Comparison of ENCODE assay signal across 2 cellular contexts in genomic region chr10:112327678-112328077, GRCh38.
TF ChIP-seq lines count a peak whose summit lies in the region.

No MANE protein-coding gene starts in this region.

TF ChIP-seq in HepG2, 621 proteins besides CTCF, POLR2A, EP300 and RAD21:
- TF ChIP-seq NFKB2 (CRISPR knock-in tag; IDR thresholded peaks at IDR 0.05; ENCODE audit: borderline replicate concordance) (no peak), ESRRA (CRISPR knock-in tag; IDR thresholded peaks at IDR 0.05; ENCODE audit: low read depth) (no peak), SRSF1 (optimal IDR thresholded peaks at IDR 0.05; ENCODE audit: low read depth, low read length) (no peak), CEBPB (IDR thresholded peaks at IDR 0.05; ENCODE audit: borderline replicate concordance, low read depth, low read length) (peak; percentile 59; the same call in 1 of the 2 replicates), ZNF691 (CRISPR knock-in tag; IDR thresholded peaks at IDR 0.05; ENCODE audit: borderline replicate concordance, low read depth) (no peak), ZNF263 (CRISPR knock-in tag; IDR thresholded peaks at IDR 0.05) (peak; percentile 68; the same call in 1 of the 2 replicates), RBM22 (optimal IDR thresholded peaks at IDR 0.05; ENCODE audit: low read length) (no peak), SMC3 (IDR thresholded peaks at IDR 0.05; ENCODE audit: low read length) (no peak), FOSL2 (CRISPR knock-in tag; IDR thresholded peaks at IDR 0.05) (peak; percentile 42)
- TF ChIP-seq, protein P1, sequence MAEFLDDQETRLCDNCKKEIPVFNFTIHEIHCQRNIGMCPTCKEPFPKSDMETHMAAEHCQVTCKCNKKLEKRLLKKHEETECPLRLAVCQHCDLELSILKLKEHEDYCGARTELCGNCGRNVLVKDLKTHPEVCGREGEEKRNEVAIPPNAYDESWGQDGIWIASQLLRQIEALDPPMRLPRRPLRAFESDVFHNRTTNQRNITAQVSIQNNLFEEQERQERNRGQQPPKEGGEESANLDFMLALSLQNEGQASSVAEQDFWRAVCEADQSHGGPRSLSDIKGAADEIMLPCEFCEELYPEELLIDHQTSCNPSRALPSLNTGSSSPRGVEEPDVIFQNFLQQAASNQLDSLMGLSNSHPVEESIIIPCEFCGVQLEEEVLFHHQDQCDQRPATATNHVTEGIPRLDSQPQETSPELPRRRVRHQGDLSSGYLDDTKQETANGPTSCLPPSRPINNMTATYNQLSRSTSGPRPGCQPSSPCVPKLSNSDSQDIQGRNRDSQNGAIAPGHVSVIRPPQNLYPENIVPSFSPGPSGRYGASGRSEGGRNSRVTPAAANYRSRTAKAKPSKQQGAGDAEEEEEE (CRISPR knock-in tag; IDR thresholded peaks at IDR 0.05; ENCODE audit: borderline replicate concordance) = no peak

TF ChIP-seq in K562, 482 proteins besides CTCF, POLR2A, EP300 and RAD21:
- TF ChIP-seq POLR2H (tag; IDR thresholded peaks at IDR 0.05; ENCODE audit: low read depth) (no peak), NFXL1 (CRISPR knock-in tag; IDR thresholded peaks at IDR 0.05) (no peak), ZNF140 (CRISPR knock-in tag; IDR thresholded peaks at IDR 0.05) (no peak), MLLT1 (IDR thresholded peaks at IDR 0.05) (no peak), HDAC8 (tag; IDR thresholded peaks at IDR 0.05) (no peak), BRF2 (IDR thresholded peaks at IDR 0.05; ENCODE audit: borderline replicate concordance, insufficient read depth, insufficient read length) (no peak), ZC3H11A (IDR thresholded peaks at IDR 0.05; ENCODE audit: low read depth, low read length) (no peak), HES1 (IDR thresholded peaks at IDR 0.05; ENCODE audit: low read depth) (no peak), ZNF253 (CRISPR knock-in tag; conservative IDR thresholded peaks at IDR 0.05) (no peak), CC2D1A (IDR thresholded peaks at IDR 0.05) (no peak), KLF6 (CRISPR knock-in tag; IDR thresholded peaks at IDR 0.05; ENCODE audit: borderline replicate concordance) (no peak), CEBPB (tag; IDR thresholded peaks at IDR 0.05) (peak; percentile 40; the same call in 1 of the 2 replicates), ZZZ3 (IDR thresholded peaks at IDR 0.05) (no peak), ZFP36 (IDR thresholded peaks at IDR 0.05; ENCODE audit: low read depth, low read length, partially characterized antibody) (no peak), TBL1XR1 (IDR thresholded peaks at IDR 0.05; ENCODE audit: low read length in 2 of 2) (no peak), ZNF395 (CRISPR knock-in tag; IDR thresholded peaks at IDR 0.05) (no peak), PYGO2 (tag; IDR thresholded peaks at IDR 0.05) (no peak), MCM3 (IDR thresholded peaks at IDR 0.05) (no peak), CREB1 (IDR thresholded peaks at IDR 0.05) (no peak), CREB1 (CRISPR knock-in tag; IDR thresholded peaks at IDR 0.05) (no peak), ZNF263 (CRISPR knock-in tag; IDR thresholded peaks at IDR 0.05; ENCODE audit: borderline replicate concordance) (peak; percentile 66), ERF (CRISPR knock-in tag; IDR thresholded peaks at IDR 0.05) (no peak), SP1 (CRISPR knock-in tag; IDR thresholded peaks at IDR 0.05) (no peak)
- TF ChIP-seq, protein P2, sequence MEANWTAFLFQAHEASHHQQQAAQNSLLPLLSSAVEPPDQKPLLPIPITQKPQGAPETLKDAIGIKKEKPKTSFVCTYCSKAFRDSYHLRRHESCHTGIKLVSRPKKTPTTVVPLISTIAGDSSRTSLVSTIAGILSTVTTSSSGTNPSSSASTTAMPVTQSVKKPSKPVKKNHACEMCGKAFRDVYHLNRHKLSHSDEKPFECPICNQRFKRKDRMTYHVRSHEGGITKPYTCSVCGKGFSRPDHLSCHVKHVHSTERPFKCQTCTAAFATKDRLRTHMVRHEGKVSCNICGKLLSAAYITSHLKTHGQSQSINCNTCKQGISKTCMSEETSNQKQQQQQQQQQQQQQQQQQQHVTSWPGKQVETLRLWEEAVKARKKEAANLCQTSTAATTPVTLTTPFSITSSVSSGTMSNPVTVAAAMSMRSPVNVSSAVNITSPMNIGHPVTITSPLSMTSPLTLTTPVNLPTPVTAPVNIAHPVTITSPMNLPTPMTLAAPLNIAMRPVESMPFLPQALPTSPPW (CRISPR knock-in tag; IDR thresholded peaks at IDR 0.05) = peak; percentile 40; the same call in 1 of the 2 replicates
- TF ChIP-seq, protein P3, sequence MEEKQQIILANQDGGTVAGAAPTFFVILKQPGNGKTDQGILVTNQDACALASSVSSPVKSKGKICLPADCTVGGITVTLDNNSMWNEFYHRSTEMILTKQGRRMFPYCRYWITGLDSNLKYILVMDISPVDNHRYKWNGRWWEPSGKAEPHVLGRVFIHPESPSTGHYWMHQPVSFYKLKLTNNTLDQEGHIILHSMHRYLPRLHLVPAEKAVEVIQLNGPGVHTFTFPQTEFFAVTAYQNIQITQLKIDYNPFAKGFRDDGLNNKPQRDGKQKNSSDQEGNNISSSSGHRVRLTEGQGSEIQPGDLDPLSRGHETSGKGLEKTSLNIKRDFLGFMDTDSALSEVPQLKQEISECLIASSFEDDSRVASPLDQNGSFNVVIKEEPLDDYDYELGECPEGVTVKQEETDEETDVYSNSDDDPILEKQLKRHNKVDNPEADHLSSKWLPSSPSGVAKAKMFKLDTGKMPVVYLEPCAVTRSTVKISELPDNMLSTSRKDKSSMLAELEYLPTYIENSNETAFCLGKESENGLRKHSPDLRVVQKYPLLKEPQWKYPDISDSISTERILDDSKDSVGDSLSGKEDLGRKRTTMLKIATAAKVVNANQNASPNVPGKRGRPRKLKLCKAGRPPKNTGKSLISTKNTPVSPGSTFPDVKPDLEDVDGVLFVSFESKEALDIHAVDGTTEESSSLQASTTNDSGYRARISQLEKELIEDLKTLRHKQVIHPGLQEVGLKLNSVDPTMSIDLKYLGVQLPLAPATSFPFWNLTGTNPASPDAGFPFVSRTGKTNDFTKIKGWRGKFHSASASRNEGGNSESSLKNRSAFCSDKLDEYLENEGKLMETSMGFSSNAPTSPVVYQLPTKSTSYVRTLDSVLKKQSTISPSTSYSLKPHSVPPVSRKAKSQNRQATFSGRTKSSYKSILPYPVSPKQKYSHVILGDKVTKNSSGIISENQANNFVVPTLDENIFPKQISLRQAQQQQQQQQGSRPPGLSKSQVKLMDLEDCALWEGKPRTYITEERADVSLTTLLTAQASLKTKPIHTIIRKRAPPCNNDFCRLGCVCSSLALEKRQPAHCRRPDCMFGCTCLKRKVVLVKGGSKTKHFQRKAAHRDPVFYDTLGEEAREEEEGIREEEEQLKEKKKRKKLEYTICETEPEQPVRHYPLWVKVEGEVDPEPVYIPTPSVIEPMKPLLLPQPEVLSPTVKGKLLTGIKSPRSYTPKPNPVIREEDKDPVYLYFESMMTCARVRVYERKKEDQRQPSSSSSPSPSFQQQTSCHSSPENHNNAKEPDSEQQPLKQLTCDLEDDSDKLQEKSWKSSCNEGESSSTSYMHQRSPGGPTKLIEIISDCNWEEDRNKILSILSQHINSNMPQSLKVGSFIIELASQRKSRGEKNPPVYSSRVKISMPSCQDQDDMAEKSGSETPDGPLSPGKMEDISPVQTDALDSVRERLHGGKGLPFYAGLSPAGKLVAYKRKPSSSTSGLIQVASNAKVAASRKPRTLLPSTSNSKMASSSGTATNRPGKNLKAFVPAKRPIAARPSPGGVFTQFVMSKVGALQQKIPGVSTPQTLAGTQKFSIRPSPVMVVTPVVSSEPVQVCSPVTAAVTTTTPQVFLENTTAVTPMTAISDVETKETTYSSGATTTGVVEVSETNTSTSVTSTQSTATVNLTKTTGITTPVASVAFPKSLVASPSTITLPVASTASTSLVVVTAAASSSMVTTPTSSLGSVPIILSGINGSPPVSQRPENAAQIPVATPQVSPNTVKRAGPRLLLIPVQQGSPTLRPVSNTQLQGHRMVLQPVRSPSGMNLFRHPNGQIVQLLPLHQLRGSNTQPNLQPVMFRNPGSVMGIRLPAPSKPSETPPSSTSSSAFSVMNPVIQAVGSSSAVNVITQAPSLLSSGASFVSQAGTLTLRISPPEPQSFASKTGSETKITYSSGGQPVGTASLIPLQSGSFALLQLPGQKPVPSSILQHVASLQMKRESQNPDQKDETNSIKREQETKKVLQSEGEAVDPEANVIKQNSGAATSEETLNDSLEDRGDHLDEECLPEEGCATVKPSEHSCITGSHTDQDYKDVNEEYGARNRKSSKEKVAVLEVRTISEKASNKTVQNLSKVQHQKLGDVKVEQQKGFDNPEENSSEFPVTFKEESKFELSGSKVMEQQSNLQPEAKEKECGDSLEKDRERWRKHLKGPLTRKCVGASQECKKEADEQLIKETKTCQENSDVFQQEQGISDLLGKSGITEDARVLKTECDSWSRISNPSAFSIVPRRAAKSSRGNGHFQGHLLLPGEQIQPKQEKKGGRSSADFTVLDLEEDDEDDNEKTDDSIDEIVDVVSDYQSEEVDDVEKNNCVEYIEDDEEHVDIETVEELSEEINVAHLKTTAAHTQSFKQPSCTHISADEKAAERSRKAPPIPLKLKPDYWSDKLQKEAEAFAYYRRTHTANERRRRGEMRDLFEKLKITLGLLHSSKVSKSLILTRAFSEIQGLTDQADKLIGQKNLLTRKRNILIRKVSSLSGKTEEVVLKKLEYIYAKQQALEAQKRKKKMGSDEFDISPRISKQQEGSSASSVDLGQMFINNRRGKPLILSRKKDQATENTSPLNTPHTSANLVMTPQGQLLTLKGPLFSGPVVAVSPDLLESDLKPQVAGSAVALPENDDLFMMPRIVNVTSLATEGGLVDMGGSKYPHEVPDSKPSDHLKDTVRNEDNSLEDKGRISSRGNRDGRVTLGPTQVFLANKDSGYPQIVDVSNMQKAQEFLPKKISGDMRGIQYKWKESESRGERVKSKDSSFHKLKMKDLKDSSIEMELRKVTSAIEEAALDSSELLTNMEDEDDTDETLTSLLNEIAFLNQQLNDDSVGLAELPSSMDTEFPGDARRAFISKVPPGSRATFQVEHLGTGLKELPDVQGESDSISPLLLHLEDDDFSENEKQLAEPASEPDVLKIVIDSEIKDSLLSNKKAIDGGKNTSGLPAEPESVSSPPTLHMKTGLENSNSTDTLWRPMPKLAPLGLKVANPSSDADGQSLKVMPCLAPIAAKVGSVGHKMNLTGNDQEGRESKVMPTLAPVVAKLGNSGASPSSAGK (IDR thresholded peaks at IDR 0.05) = no peak
- TF ChIP-seq, protein P4, sequence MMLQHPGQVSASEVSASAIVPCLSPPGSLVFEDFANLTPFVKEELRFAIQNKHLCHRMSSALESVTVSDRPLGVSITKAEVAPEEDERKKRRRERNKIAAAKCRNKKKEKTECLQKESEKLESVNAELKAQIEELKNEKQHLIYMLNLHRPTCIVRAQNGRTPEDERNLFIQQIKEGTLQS (IDR thresholded peaks at IDR 0.05) = peak; percentile 52
- TF ChIP-seq, protein P4 (CRISPR knock-in tag; conservative IDR thresholded peaks at IDR 0.05) = no peak
- TF ChIP-seq, protein P5, sequence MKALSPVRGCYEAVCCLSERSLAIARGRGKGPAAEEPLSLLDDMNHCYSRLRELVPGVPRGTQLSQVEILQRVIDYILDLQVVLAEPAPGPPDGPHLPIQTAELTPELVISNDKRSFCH (CRISPR knock-in tag; IDR thresholded peaks at IDR 0.05) = no peak
- TF ChIP-seq, protein P5 (tag; IDR thresholded peaks at IDR 0.05) = no peak
